ENCODE assay signal across 1 cellular context in genomic region chr1:234996245-234996757, GRCh38.
TF ChIP-seq lines count a peak whose summit lies in the region.

No MANE protein-coding gene starts in this region.

TF ChIP-seq in K562, 482 proteins besides CTCF, POLR2A, EP300 and RAD21 (continued from another document):
- TF ChIP-seq, protein P1, sequence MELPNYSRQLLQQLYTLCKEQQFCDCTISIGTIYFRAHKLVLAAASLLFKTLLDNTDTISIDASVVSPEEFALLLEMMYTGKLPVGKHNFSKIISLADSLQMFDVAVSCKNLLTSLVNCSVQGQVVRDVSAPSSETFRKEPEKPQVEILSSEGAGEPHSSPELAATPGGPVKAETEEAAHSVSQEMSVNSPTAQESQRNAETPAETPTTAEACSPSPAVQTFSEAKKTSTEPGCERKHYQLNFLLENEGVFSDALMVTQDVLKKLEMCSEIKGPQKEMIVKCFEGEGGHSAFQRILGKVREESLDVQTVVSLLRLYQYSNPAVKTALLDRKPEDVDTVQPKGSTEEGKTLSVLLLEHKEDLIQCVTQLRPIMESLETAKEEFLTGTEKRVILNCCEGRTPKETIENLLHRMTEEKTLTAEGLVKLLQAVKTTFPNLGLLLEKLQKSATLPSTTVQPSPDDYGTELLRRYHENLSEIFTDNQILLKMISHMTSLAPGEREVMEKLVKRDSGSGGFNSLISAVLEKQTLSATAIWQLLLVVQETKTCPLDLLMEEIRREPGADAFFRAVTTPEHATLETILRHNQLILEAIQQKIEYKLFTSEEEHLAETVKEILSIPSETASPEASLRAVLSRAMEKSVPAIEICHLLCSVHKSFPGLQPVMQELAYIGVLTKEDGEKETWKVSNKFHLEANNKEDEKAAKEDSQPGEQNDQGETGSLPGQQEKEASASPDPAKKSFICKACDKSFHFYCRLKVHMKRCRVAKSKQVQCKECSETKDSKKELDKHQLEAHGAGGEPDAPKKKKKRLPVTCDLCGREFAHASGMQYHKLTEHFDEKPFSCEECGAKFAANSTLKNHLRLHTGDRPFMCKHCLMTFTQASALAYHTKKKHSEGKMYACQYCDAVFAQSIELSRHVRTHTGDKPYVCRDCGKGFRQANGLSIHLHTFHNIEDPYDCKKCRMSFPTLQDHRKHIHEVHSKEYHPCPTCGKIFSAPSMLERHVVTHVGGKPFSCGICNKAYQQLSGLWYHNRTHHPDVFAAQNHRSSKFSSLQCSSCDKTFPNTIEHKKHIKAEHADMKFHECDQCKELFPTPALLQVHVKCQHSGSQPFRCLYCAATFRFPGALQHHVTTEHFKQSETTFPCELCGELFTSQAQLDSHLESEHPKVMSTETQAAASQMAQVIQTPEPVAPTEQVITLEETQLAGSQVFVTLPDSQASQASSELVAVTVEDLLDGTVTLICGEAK (IDR thresholded peaks at IDR 0.05), result peak; percentile 86
- TF ChIP-seq, protein P1 (CRISPR knock-in tag; IDR thresholded peaks at IDR 0.05), result peak; percentile 62
